8 cellular contexts compared by ENCODE assay signal in genomic region chr6:4008324-4009047, GRCh38.
A peak's percentile ranks its signal among the peaks of the same experiment; 100 is the strongest.
DNase-seq lines count a peak whose midpoint lies in the region; ATAC-seq and TF ChIP-seq lines count a peak whose summit lies in the region.

No MANE protein-coding gene starts in this region.

- no peak overlapping the region for H3K18ac ChIP-seq in mesendoderm (ENCODE audit: low read length)

- intact Hi-C loops in Panc1 (cut with micrococcal nuclease; ENCODE audit: unreplicated experiment), result loop anchor here (5.0 kb wide), 1 partner anchor 266 kb away; no protein-coding TSS in a partner anchor

- H3K9ac ChIP-seq in mesendoderm (ENCODE audit: low read length), result no peak overlapping the region

- DNase-seq in Caki2 (ENCODE audit: low read depth) (peak; percentile 68), HT-29 (ENCODE audit: low spot score) (peak; percentile 81), Panc1 (ENCODE audit: low read depth, low spot score) (no peak), choroid plexus epithelial cell (ENCODE audit: low read depth) (peak; percentile 95), mesendoderm (peak; percentile 48)
- DNase-seq in activated CD4-positive, alpha-beta T cell treated with anti-CD3 and anti-CD28 coated beads for 48 hours, result no peak

- no peak overlapping the region for H4K8ac ChIP-seq in mesendoderm (ENCODE audit: low read depth, low read length)

- POLR2A ChIA-PET in Panc1 (lab: Charles Lee), result no interaction called here

- no peak overlapping the region for H3K4ac ChIP-seq in mesendoderm (ENCODE audit: low read depth, low read length)

- H2BK5ac ChIP-seq in mesendoderm (ENCODE audit: low read length), result no peak overlapping the region

- peaks cover 10% of the 10 kb centered on the region for H3K79me2 ChIP-seq in mesendoderm (ENCODE audit: control insufficient read depth, insufficient read depth, low read length)

- TF ChIP-seq CTCF in Panc1 (IDR thresholded peaks at IDR 0.05) (peak; percentile 68; the same call in 1 of the 2 replicates), choroid plexus epithelial cell (conservative IDR thresholded peaks at IDR 0.05; ENCODE audit: low read depth, low read length) (peak; percentile 62)

- CTCF ChIA-PET in Panc1 (lab: Charles Lee), result interaction anchor here (0.8 kb wide), 1 partner anchor 266 kb away, joined by 4 read pairs; no protein-coding TSS in a partner anchor

- H3K27me3 ChIP-seq in Panc1 (ENCODE audit: control insufficient read depth, insufficient read depth, low read length) (no peaks in the 10 kb centered on the region), mesendoderm (ENCODE audit: insufficient read depth, low read length, poor library complexity) (no peaks in the 10 kb centered on the region)

- H3K4me3 ChIP-seq in Panc1 (ENCODE audit: low read depth in 2 of 2, low read length in 2 of 2) (no peak overlapping the region), choroid plexus epithelial cell (ENCODE audit: low read depth, low read length) (no peak overlapping the region), mesendoderm (ENCODE audit: low read length) (no peak overlapping the region)

- no peak overlapping the region for H2BK120ac ChIP-seq in mesendoderm (ENCODE audit: low read depth, low read length)

- H3K9me3 ChIP-seq in Panc1 (ENCODE audit: control insufficient read depth, insufficient read depth, low read depth, low read length), result no peaks in the 10 kb centered on the region

- no peak overlapping the region for H2AK5ac ChIP-seq in mesendoderm (ENCODE audit: low read length)

- H3K79me1 ChIP-seq in mesendoderm (ENCODE audit: low read length), result peaks cover 10% of the 10 kb centered on the region

- no peak overlapping the region for H2BK15ac ChIP-seq in mesendoderm (replicated peaks; ENCODE audit: low read depth)

- H3K56ac ChIP-seq in mesendoderm (ENCODE audit: low read length), result no peak overlapping the region

- H3K23ac ChIP-seq in mesendoderm (ENCODE audit: low read length), result no peak overlapping the region

- H3K36me3 ChIP-seq in Panc1 (ENCODE audit: control insufficient read depth, insufficient read depth, low read length) (no peaks in the 10 kb centered on the region), mesendoderm (ENCODE audit: control insufficient read depth, insufficient read depth, low read length) (no peaks in the 10 kb centered on the region)

- peak overlapping the region; percentile 75; the same call in 1 of the 2 replicates for H3K27ac ChIP-seq in Panc1 (ENCODE audit: low read length)
- no peak overlapping the region for H3K27ac ChIP-seq in mesendoderm (ENCODE audit: low read depth, low read length)

- ATAC-seq in Panc1 (peak; percentile 79), HG03045 (IDR thresholded peaks at IDR 0.05; ENCODE audit: unreplicated experiment) (no peak), HG03135 (IDR thresholded peaks at IDR 0.05; ENCODE audit: unreplicated experiment) (no peak)

- no CpG with 5 or more reads among the region's 3 CpGs for WGBS in mesendoderm (ENCODE audit: extremely low coverage, insufficient coverage, low lambda C conversion rate)

- H3K4me1 ChIP-seq in Panc1 (ENCODE audit: control insufficient read depth, insufficient read depth, low read length) (peaks cover 29% of the 10 kb centered on the region), mesendoderm (ENCODE audit: control insufficient read depth, low read depth, low read length) (peaks cover 3% of the 10 kb centered on the region)

- H3K4me2 ChIP-seq in mesendoderm (ENCODE audit: low read length), result no peak overlapping the region

- no peak overlapping the region for H4K5ac ChIP-seq in mesendoderm (ENCODE audit: low read length)

- in situ Hi-C loops in Caki2 (cut with HindIII; ENCODE audit: low pct_unique_long_range_greater_than_20kb, low sequenced_read_pairs) (no loop called here), Panc1 (cut with HindIII; ENCODE audit: low pct_unique_long_range_greater_than_20kb, low sequenced_read_pairs) (no loop called here)

- BruUV-seq in Panc1 (replicated peaks; lab: Mats Ljungman, UMichigan), result no TSS peak

Comparison
In these comparisons a context has a peak if more than half of its experiments do, and no peak if none do; other contexts are left out.
1. DNase-seq: peak in Caki2 (single experiment), HT-29 (single experiment), choroid plexus epithelial cell (single experiment) and mesendoderm (single experiment); none in Panc1 (single experiment) and activated CD4-positive, alpha-beta T cell treated with anti-CD3 and anti-CD28 coated beads for 48 hours (single experiment).